In the genomic region with DNA sequence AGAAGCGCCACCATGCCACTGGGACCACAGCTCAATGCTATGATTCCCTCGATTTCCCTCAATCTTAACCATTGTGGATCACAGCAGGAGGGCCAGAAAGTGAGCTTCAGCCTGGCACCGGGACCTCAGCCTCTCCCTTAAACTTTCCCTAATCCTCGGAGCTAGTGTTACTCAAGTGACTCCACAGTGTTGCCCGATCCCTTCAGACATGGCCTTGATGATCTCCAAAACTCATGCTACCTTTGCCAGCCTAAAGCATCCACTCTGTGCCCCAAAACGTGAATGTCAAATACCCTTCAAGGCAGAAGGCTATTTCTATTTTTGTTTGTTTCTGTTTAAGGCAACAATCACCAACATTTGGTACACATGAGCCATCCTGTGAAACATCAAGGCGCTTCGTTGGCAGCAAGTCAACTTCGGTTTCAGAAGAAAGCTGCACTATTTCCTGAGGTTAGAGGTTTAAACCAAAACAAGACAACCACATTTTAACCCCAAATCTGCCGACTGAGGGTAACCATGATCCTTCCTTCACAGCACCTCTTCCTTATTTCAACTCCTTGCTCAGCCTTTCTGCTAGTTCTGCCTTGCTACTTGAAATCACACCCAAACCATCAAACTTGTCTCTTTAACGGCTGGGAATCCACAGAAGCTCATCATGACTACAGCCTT, we compare ENCODE assay signal across 10 cellular contexts.
A peak's percentile ranks its signal among the peaks of the same experiment; 100 is the strongest.
DNase-seq lines count a peak whose midpoint lies in the region; ATAC-seq and TF ChIP-seq lines count a peak whose summit lies in the region.
"Had no signal": no experiment of that assay in that cellular context is flagged by ENCODE, and none has a peak within 500 bp of the region (broad histone marks: within the 10 kb centered on the region; RNA-seq: fewer than 3 reads in every experiment).

No MANE protein-coding gene starts in this region.

- H2AK9ac ChIP-seq in IMR-90 (replicated peaks; ENCODE audit: low read depth, low read length, poor library complexity): no peak overlapping the region

- CTCF ChIA-PET in IMR-90 (lab: Yijun Ruan, JAX) (interaction anchor here (0.8 kb wide), 1 partner anchor 11 kb away, joined by 3 read pairs; no protein-coding TSS in a partner anchor), Caco-2 (lab: Charles Lee) (no interaction called here)

- DNase-seq in SKM-1 treated with dmso at 0.1 percent for 144 hours (lab: John Stamatoyannopoulos, UW; ENCODE audit: unreplicated experiment) (peak; percentile 61), SKM-1 (lab: John Stamatoyannopoulos, UW; ENCODE audit: unreplicated experiment) (no peak), IMR-90 (peak; percentile 12), activated T-helper 1 cell treated with Interleukin-2 at 50 U/mL for 16 hours (ENCODE audit: low read depth) (peak; percentile 46), Caco-2 (no peak), H7 (no peak), NCI-H1930 (lab: John Stamatoyannopoulos, UW) (no peak)
- peak; percentile 45 to 50 for DNase-seq in stimulated activated CD4-positive, alpha-beta T cell treated with anti-CD3 and anti-CD28 coated beads, Interleukin-12 subunit alpha, Interleukin-12 subunit beta, amount 100 ng/mL, for 24 hours (ENCODE audit: low read depth in 2 of 2)

- intact Hi-C loops in IMR-90 (cut with micrococcal nuclease): no loop called here
- intact Hi-C loops in Caco-2 (cut with micrococcal nuclease; ENCODE audit: unreplicated experiment): no loop called here

- H3K4me2 ChIP-seq in IMR-90 (ENCODE audit: low read depth, low read length): no peak overlapping the region
- H3K4me2 ChIP-seq: A549 had no signal

- H2AFZ ChIP-seq in IMR-90 (replicated peaks; ENCODE audit: low read length, poor library complexity): no peak overlapping the region

- H4K5ac ChIP-seq in IMR-90 (ENCODE audit: low read depth, low read length): no peak overlapping the region

- H4K91ac ChIP-seq in IMR-90 (ENCODE audit: insufficient read depth, low read depth, low read length): no peak overlapping the region

- no peak overlapping the region for H3K23ac ChIP-seq in IMR-90 (ENCODE audit: low read depth, low read length)

- no peak overlapping the region for H3K14ac ChIP-seq in IMR-90 (replicated peaks; ENCODE audit: low read depth, low read length)

- TF ChIP-seq RAD21 in IMR-90 (IDR thresholded peaks at IDR 0.05; ENCODE audit: low read length): no peak

- H2AK5ac ChIP-seq in IMR-90 (ENCODE audit: low read depth, low read length): no peak overlapping the region

- H3K4me3 Mint-ChIP-seq in Caco-2 (ENCODE audit: unreplicated experiment): no peak overlapping the region
- H3K4me3 Mint-ChIP-seq: neural crest cell had no signal

- WGBS in IMR-90 (ENCODE audit: extremely low coverage in 2 of 2, insufficient read length in 1 of 2), 2 experiments: 40% methylated on average over 1 of the region's 11 CpGs; no CpG with 5 or more reads in 1 of the 2 experiments

- H3K9me1 ChIP-seq in IMR-90 (ENCODE audit: insufficient read depth, low read length): 0 out of 2 replicates have a peak, but pooled peaks cover 2% of the 10 kb centered on the region

- no peak overlapping the region for H2BK120ac ChIP-seq in IMR-90 (ENCODE audit: low read depth, low read length)

- H3K4me1 Mint-ChIP-seq in Caco-2 (ENCODE audit: low read depth, unreplicated experiment): no peaks in the 10 kb centered on the region

- no peak overlapping the region for H3K27ac Mint-ChIP-seq in Caco-2 (ENCODE audit: unreplicated experiment)

- no peaks in the 10 kb centered on the region for H3K9me3 Mint-ChIP-seq in Caco-2 (ENCODE audit: unreplicated experiment)
- H3K9me3 Mint-ChIP-seq: neural crest cell had no signal

- H3K36me3 Mint-ChIP-seq in Caco-2 (ENCODE audit: insufficient read depth, unreplicated experiment): peaks cover 6% of the 10 kb centered on the region

- H3K9ac ChIP-seq in IMR-90 (ENCODE audit: low read depth, low read length): no peak overlapping the region

- H3K18ac ChIP-seq in IMR-90 (ENCODE audit: low read depth, low read length): no peak overlapping the region

- H2BK15ac ChIP-seq in IMR-90 (ENCODE audit: low read depth, low read length): no peak overlapping the region

- ATAC-seq in IMR-90 (ENCODE audit: low read depth): no peak
- ATAC-seq: A549 had no signal

- H3K79me1 ChIP-seq in IMR-90 (ENCODE audit: low read depth in 1 of 2, low read length in 2 of 2): no peaks in the 10 kb centered on the region

- H2BK5ac ChIP-seq in IMR-90 (ENCODE audit: low read depth, low read length, poor library complexity, severe bottlenecking): no peak overlapping the region

- no TSS peak for BruUV-seq in IMR-90 (replicated peaks; lab: Mats Ljungman, UMichigan)
- no TSS peak for BruUV-seq in Caco-2 (replicated peaks; lab: Mats Ljungman, UMichigan)

- no peak overlapping the region for H3K4me3 ChIP-seq in IMR-90 (ENCODE audit: insufficient read depth, low read depth, low read length)
- no peak overlapping the region for H3K4me3 ChIP-seq in Caco-2 (ENCODE audit: low read depth, low read length)
- no peak overlapping the region for H3K4me3 ChIP-seq in H7 (ENCODE audit: insufficient read depth, low read depth, low read length)
- H3K4me3 ChIP-seq: A549 had no signal

- in situ Hi-C loops in IMR-90 (cut with MboI; ENCODE audit: low sequenced_read_pairs): no loop called here

- no peak overlapping the region for H3K4ac ChIP-seq in IMR-90 (ENCODE audit: low read depth, low read length)

- TF ChIP-seq CTCF in IMR-90 (conservative IDR thresholded peaks at IDR 0.05; ENCODE audit: low read depth, low read length): no peak
- no peak for TF ChIP-seq CTCF in Caco-2 (IDR thresholded peaks at IDR 0.05; ENCODE audit: insufficient read depth in 1 of 2, low read depth in 1 of 2, low read length in 1 of 2, severe bottlenecking in 1 of 2, unreplicated experiment in 1 of 2)

- H3K9me3 ChIP-seq in IMR-90 (ENCODE audit: control insufficient read depth, insufficient read depth, low read length) (no peaks in the 10 kb centered on the region), Caco-2 (no peaks in the 10 kb centered on the region)
- H3K9me3 ChIP-seq: A549 had no signal

- no peaks in the 10 kb centered on the region for H3K27me3 Mint-ChIP-seq in Caco-2 (ENCODE audit: insufficient read depth, unreplicated experiment)

- TF ChIP-seq POLR2A in IMR-90 (IDR thresholded peaks at IDR 0.05; ENCODE audit: low read depth, low read length): no peak

- H3K4me1 ChIP-seq in IMR-90 (ENCODE audit: control insufficient read depth, insufficient read depth, low read length): no peaks in the 10 kb centered on the region
- H3K4me1 ChIP-seq in Caco-2: no peaks in the 10 kb centered on the region
- H3K4me1 ChIP-seq: A549 had no signal

- dilution Hi-C loops in IMR-90 (cut with HindIII; ENCODE audit: low sequenced_read_pairs, unreplicated experiment): no loop called here

- no peak overlapping the region for H3K27ac ChIP-seq in IMR-90 (ENCODE audit: insufficient read depth, low read length)
- H3K27ac ChIP-seq: A549 had no signal

- no peaks in the 10 kb centered on the region for H3K36me3 ChIP-seq in IMR-90 (ENCODE audit: control insufficient read depth, insufficient read depth, low read length)
- no peaks in the 10 kb centered on the region for H3K36me3 ChIP-seq in Caco-2 (ENCODE audit: control insufficient read depth, insufficient read depth, low read length)
- H3K36me3 ChIP-seq in H7 (replicated peaks; ENCODE audit: control insufficient read depth, insufficient read depth, low read length): no peaks in the 10 kb centered on the region

- H3K27me3 ChIP-seq in IMR-90 (ENCODE audit: control insufficient read depth, insufficient read depth, low read length) (no peaks in the 10 kb centered on the region), Caco-2 (replicated peaks; ENCODE audit: control insufficient read depth, insufficient read depth, low read length) (no peaks in the 10 kb centered on the region), H7 (ENCODE audit: control insufficient read depth, insufficient read depth, low read length) (no peaks in the 10 kb centered on the region)

- no peak overlapping the region for H2BK20ac ChIP-seq in IMR-90 (ENCODE audit: low read depth, low read length)

- no peak overlapping the region for H4K8ac ChIP-seq in IMR-90 (ENCODE audit: low read depth in 2 of 2, low read length in 2 of 2)

- no peaks in the 10 kb centered on the region for H4K20me1 ChIP-seq in IMR-90 (ENCODE audit: insufficient read depth, low read length)

- POLR2A ChIA-PET in IMR-90 (lab: Charles Lee; ENCODE audit: unreplicated experiment) (no interaction called here), Caco-2 (lab: Charles Lee) (no interaction called here)

- H3K56ac ChIP-seq in IMR-90 (ENCODE audit: extremely low read depth, insufficient read depth, low read length): no peak overlapping the region

TF ChIP-seq in IMR-90, 13 proteins besides CTCF, POLR2A, EP300 and RAD21 (continues in another document):
- TF ChIP-seq NFE2L2 (IDR thresholded peaks at IDR 0.05; ENCODE audit: low read depth, low read length) (no peak), SMC3 (IDR thresholded peaks at IDR 0.05; ENCODE audit: low read depth, low read length) (no peak), MAZ (IDR thresholded peaks at IDR 0.05; ENCODE audit: borderline replicate concordance, low read depth, low read length) (no peak), RCOR1 (IDR thresholded peaks at IDR 0.05; ENCODE audit: insufficient replicate concordance, low read length) (no peak), USF2 (IDR thresholded peaks at IDR 0.05; ENCODE audit: low read depth, low read length) (no peak), CHD1 (IDR thresholded peaks at IDR 0.05; ENCODE audit: low read depth, low read length) (no peak), CEBPB (IDR thresholded peaks at IDR 0.05; ENCODE audit: low read depth, low read length) (no peak), RFX5 (IDR thresholded peaks at IDR 0.05; ENCODE audit: low read depth, low read length) (no peak), MAFK (IDR thresholded peaks at IDR 0.05; ENCODE audit: low read depth, low read length) (no peak), FOS (IDR thresholded peaks at IDR 0.05; ENCODE audit: low read depth, low read length) (no peak)
- TF ChIP-seq, protein P1, sequence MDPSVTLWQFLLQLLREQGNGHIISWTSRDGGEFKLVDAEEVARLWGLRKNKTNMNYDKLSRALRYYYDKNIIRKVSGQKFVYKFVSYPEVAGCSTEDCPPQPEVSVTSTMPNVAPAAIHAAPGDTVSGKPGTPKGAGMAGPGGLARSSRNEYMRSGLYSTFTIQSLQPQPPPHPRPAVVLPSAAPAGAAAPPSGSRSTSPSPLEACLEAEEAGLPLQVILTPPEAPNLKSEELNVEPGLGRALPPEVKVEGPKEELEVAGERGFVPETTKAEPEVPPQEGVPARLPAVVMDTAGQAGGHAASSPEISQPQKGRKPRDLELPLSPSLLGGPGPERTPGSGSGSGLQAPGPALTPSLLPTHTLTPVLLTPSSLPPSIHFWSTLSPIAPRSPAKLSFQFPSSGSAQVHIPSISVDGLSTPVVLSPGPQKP (IDR thresholded peaks at IDR 0.05; ENCODE audit: borderline replicate concordance, low read depth, low read length): no peak

Comparison
In these comparisons a context has a peak if more than half of its experiments do, and no peak if none do; other contexts are left out.
1. DNase-seq: peak in SKM-1 treated with dmso at 0.1 percent for 144 hours (single experiment), IMR-90 (single experiment), activated T-helper 1 cell treated with Interleukin-2 at 50 U/mL for 16 hours (single experiment) and stimulated activated CD4-positive, alpha-beta T cell treated with anti-CD3 and anti-CD28 coated beads, Interleukin-12 subunit alpha, Interleukin-12 subunit beta, amount 100 ng/mL, for 24 hours (2 of 2); none in SKM-1 (single experiment), Caco-2 (0 of 2), H7 (single experiment) and NCI-H1930 (0 of 2).